8 cellular contexts compared by ENCODE assay signal in genomic region chr6:99612551-99613397, GRCh38. TPM values are rescaled to one million over a fixed set of nuclear protein-coding genes. Genes with fewer than 3 reads are reported as not detected.
A peak's percentile ranks its signal among the peaks of the same experiment; 100 is the strongest.
DNase-seq lines count a peak whose midpoint lies in the region; ATAC-seq and TF ChIP-seq lines count a peak whose summit lies in the region.

No MANE protein-coding gene starts in this region.

- no peaks in the 10 kb centered on the region for H3K4me1 Mint-ChIP-seq in memory B cell

- H3K27ac Mint-ChIP-seq in memory B cell = no peak overlapping the region

- in situ Hi-C loops in brain microvascular endothelial cell (cut with HindIII; ENCODE audit: low pct_ligation_motif_present, low sequenced_read_pairs) = loop anchor here (25.0 kb wide), 1 partner anchor 850 kb away; the partner anchor contains the start of gene SIM1

- H3K36me3 ChIP-seq in BE2C = no peaks in the 10 kb centered on the region
- no peaks in the 10 kb centered on the region for H3K36me3 ChIP-seq in Peyer's patch
- H3K36me3 ChIP-seq in brain microvascular endothelial cell (replicated peaks) = no peaks in the 10 kb centered on the region

- no peaks in the 10 kb centered on the region for H3K9me3 ChIP-seq in BE2C
- no peaks in the 10 kb centered on the region for H3K9me3 ChIP-seq in Peyer's patch

- no peak overlapping the region for H3K27ac ChIP-seq in Peyer's patch
- H3K27ac ChIP-seq in brain microvascular endothelial cell = no peak overlapping the region

- DNase-seq in BE2C (no peak), Peyer's patch (no peak), memory B cell (ENCODE audit: low spot score in 2 of 2) (peak in 1 of 2 donors; percentile 13), brain microvascular endothelial cell (no peak), HCEC 1CT (no peak), NCI-H2081 treated with DMSO at 0.1 percent for 48 hours (lab: John Stamatoyannopoulos, UW) (no peak)
- DNase-seq in stimulated activated CD4-positive, alpha-beta T cell treated with anti-CD3 and anti-CD28 coated beads, Interleukin-2, amount 100 ng/mL, for 24 hours = no peak

- no peak for TF ChIP-seq POLR2A in Peyer's patch (IDR thresholded peaks at IDR 0.05)

- no peaks in the 10 kb centered on the region for H3K4me1 ChIP-seq in BE2C
- peaks cover 4 to 23% (median 14%) of the 10 kb centered on the region in 4 donors for H3K4me1 ChIP-seq in Peyer's patch

- TF ChIP-seq CTCF in BE2C (IDR thresholded peaks at IDR 0.05; ENCODE audit: low read depth, low read length) = no peak
- no peak for TF ChIP-seq CTCF in Peyer's patch (IDR thresholded peaks at IDR 0.05)
- TF ChIP-seq CTCF in brain microvascular endothelial cell (IDR thresholded peaks at IDR 0.05; ENCODE audit: low read depth, low read length, missing control alignments) = no peak

- no peaks in the 10 kb centered on the region for H3K9me3 Mint-ChIP-seq in memory B cell

- peaks cover 2% of the 10 kb centered on the region for H3K36me3 Mint-ChIP-seq in memory B cell

- H3K4me3 ChIP-seq in BE2C (ENCODE audit: low read depth, low read length) (peak overlapping the region; percentile 7; the same call in 1 of the 2 replicates), Peyer's patch (peak overlapping the region; percentile 32 to 59 (median 57)), brain microvascular endothelial cell (ENCODE audit: low read depth, low read length) (no peak overlapping the region)

- H3K27me3 ChIP-seq in BE2C = peaks cover 98% of the 10 kb centered on the region
- peaks cover 3 to 65% of the 10 kb centered on the region in 2 donors for H3K27me3 ChIP-seq in Peyer's patch
- H3K27me3 ChIP-seq in brain microvascular endothelial cell (replicated peaks) = peaks cover 99% of the 10 kb centered on the region

- H3K27me3 Mint-ChIP-seq in memory B cell = peaks cover 22% of the 10 kb centered on the region

- ATAC-seq in GM21390 (IDR thresholded peaks at IDR 0.05; ENCODE audit: unreplicated experiment) (peak; percentile 2), memory B cell (ENCODE audit: low read depth) (no peak)

- peak overlapping the region; percentile 27 for H3K4me3 Mint-ChIP-seq in memory B cell

RNA-seq across cellular contexts. Expression of gene PRDM13, which starts 6.1 kb away (rescaled TPM):
- polyA plus RNA-seq in BE2C (2012; ENCODE audit: insufficient read depth, insufficient read length, low read depth) = not detected
- total RNA-seq in Peyer's patch = not detected

RNA-seq across cellular contexts. Expression of gene CCNC, which starts 44.3 kb away (rescaled TPM):
- polyA plus RNA-seq in BE2C (2012; ENCODE audit: insufficient read depth, insufficient read length, low read depth) = 27.5 TPM
- total RNA-seq in Peyer's patch = 10 to 100 TPM; 35.8 to 45.5 (median 40.9) TPM
